8 cellular contexts compared by ENCODE assay signal in genomic region chr1:32063261-32063681, GRCh38. TPM values are rescaled to one million over a fixed set of nuclear protein-coding genes. Genes with fewer than 3 reads are reported as not detected.
DNase-seq lines count a peak whose midpoint lies in the region; ATAC-seq and TF ChIP-seq lines count a peak whose summit lies in the region.

No MANE protein-coding gene starts in this region.

- CTCF ChIA-PET in IMR-90 (lab: Yijun Ruan, JAX): interaction anchor here (0.6 to 1.7 kb wide), 6 partner anchors 9 to 128 kb away, joined by 4 to 8 read pairs (median 5); partner anchors contain the start of genes KHDRBS1 and TMEM39B

- peak overlapping the region; percentile 44; the same call in 1 of the 2 replicates for H2BK20ac ChIP-seq in IMR-90 (ENCODE audit: low read depth, low read length)

- H2BK15ac ChIP-seq in IMR-90 (ENCODE audit: low read depth, low read length): peak overlapping the region; percentile 22; the same call in 1 of the 3 replicates

- peak overlapping the region; percentile 59 to 81 for H3K27ac Mint-ChIP-seq in effector memory CD8-positive, alpha-beta T cell

- peaks cover 5 to 9% of the 10 kb centered on the region in 2 donors for H3K4me1 Mint-ChIP-seq in effector memory CD8-positive, alpha-beta T cell (ENCODE audit: low read depth in 2 of 2)

- peak overlapping the region in 1 of 2 experiments; percentile 72; a peak in 2 of 4 replicates for H4K8ac ChIP-seq in IMR-90 (ENCODE audit: low read depth in 2 of 2, low read length in 2 of 2)

- TF ChIP-seq CTCF in IMR-90 (conservative IDR thresholded peaks at IDR 0.05; ENCODE audit: low read depth, low read length): peak; percentile 70
- peak; percentile 67 for TF ChIP-seq CTCF in RWPE2 (IDR thresholded peaks at IDR 0.05; ENCODE audit: poor library complexity, severe bottlenecking)

- no TSS peak for BruUV-seq in IMR-90 (replicated peaks; lab: Mats Ljungman, UMichigan)

- peak overlapping the region; percentile 60; the same call in 1 of the 2 replicates for H3K23ac ChIP-seq in IMR-90 (ENCODE audit: low read depth, low read length)

- H2AK5ac ChIP-seq in IMR-90 (ENCODE audit: low read depth, low read length): peak overlapping the region; percentile 91

- no peak overlapping the region for H3K56ac ChIP-seq in IMR-90 (ENCODE audit: extremely low read depth, insufficient read depth, low read length)

- peak overlapping the region; percentile 69 for H3K14ac ChIP-seq in IMR-90 (replicated peaks; ENCODE audit: low read depth, low read length)

- no peaks in the 10 kb centered on the region for H3K9me3 Mint-ChIP-seq in effector memory CD8-positive, alpha-beta T cell

- H3K27me3 ChIP-seq in IMR-90 (ENCODE audit: control insufficient read depth, insufficient read depth, low read length) (no peaks in the 10 kb centered on the region), RWPE2 (ENCODE audit: insufficient read depth, poor library complexity, severe bottlenecking) (no peaks in the 10 kb centered on the region)

- peaks cover 47% of the 10 kb centered on the region for H3K36me3 Mint-ChIP-seq in effector memory CD8-positive, alpha-beta T cell (ENCODE audit: insufficient read depth)

- peaks cover 28% of the 10 kb centered on the region for H4K20me1 ChIP-seq in IMR-90 (ENCODE audit: insufficient read depth, low read length)

- TF ChIP-seq RAD21 in IMR-90 (IDR thresholded peaks at IDR 0.05; ENCODE audit: low read length): peak; percentile 78

- no peak overlapping the region for H3K18ac ChIP-seq in IMR-90 (ENCODE audit: low read depth, low read length)

- in situ Hi-C loops in IMR-90 (cut with MboI; ENCODE audit: low sequenced_read_pairs): no loop called here

- H2AK9ac ChIP-seq in IMR-90 (replicated peaks; ENCODE audit: low read depth, low read length, poor library complexity): peak overlapping the region; percentile 98

- H3K4me3 ChIP-seq in IMR-90 (ENCODE audit: insufficient read depth, low read depth, low read length): no peak overlapping the region
- H3K4me3 ChIP-seq in RWPE2 (ENCODE audit: severe bottlenecking): no peak overlapping the region
- no peak overlapping the region for H3K4me3 ChIP-seq in mesodermal cell (ENCODE audit: extremely low read depth, insufficient read depth, low read length, poor library complexity, severe bottlenecking)

- H3K9me3 ChIP-seq in IMR-90 (ENCODE audit: control insufficient read depth, insufficient read depth, low read length) (no peaks in the 10 kb centered on the region), RWPE2 (ENCODE audit: severe bottlenecking) (no peaks in the 10 kb centered on the region), mesodermal cell (ENCODE audit: control insufficient read depth, low read length) (no peaks in the 10 kb centered on the region)

- H3K9ac ChIP-seq in IMR-90 (ENCODE audit: low read depth, low read length): peak overlapping the region; percentile 22; the same call in 1 of the 2 replicates

- ATAC-seq in IMR-90 (ENCODE audit: low read depth) (peak; percentile 64), RWPE2 (ENCODE audit: low read depth) (peak; percentile 40), HG02840 (IDR thresholded peaks at IDR 0.05; ENCODE audit: low FRiP score, unreplicated experiment) (no peak), HG03342 (IDR thresholded peaks at IDR 0.05; ENCODE audit: unreplicated experiment) (no peak), HG03378 (IDR thresholded peaks at IDR 0.05; ENCODE audit: unreplicated experiment) (no peak)
- peak; percentile 56 for ATAC-seq in effector memory CD8-positive, alpha-beta T cell (replicated peaks)

- H3K4ac ChIP-seq in IMR-90 (ENCODE audit: low read depth, low read length): peak overlapping the region; percentile 86

- H3K36me3 ChIP-seq in IMR-90 (ENCODE audit: control insufficient read depth, insufficient read depth, low read length): peaks cover 34% of the 10 kb centered on the region
- H3K36me3 ChIP-seq in RWPE2 (ENCODE audit: low read depth): peaks cover 39% of the 10 kb centered on the region
- H3K36me3 ChIP-seq in mesodermal cell (ENCODE audit: control insufficient read depth, insufficient read depth, low read length): peaks cover 61% of the 10 kb centered on the region

- H3K79me1 ChIP-seq in IMR-90 (ENCODE audit: low read depth in 1 of 2, low read length in 2 of 2): peaks cover 6 to 51% of the 10 kb centered on the region in 2 experiments; a peak in 3 of 4 replicates

- no peak overlapping the region for H3K4me2 ChIP-seq in IMR-90 (ENCODE audit: low read depth, low read length)

- H2BK5ac ChIP-seq in IMR-90 (ENCODE audit: low read depth, low read length, poor library complexity, severe bottlenecking): peak overlapping the region; percentile 81

- peaks cover 17% of the 10 kb centered on the region for H3K9me1 ChIP-seq in IMR-90 (ENCODE audit: insufficient read depth, low read length)

- no CpG with 5 or more reads among the region's 1 CpG for WGBS in IMR-90 (ENCODE audit: extremely low coverage in 2 of 2, insufficient read length in 1 of 2), 2 experiments
- no CpG with 5 or more reads among the region's 1 CpG for WGBS in mesodermal cell (ENCODE audit: insufficient coverage in 2 of 2), 2 experiments

- H4K5ac ChIP-seq in IMR-90 (ENCODE audit: low read depth, low read length): peak overlapping the region; percentile 17; the same call in 1 of the 2 replicates

- H3K27me3 Mint-ChIP-seq in effector memory CD8-positive, alpha-beta T cell: no peaks in the 10 kb centered on the region

- peak overlapping the region; percentile 39 for H2BK120ac ChIP-seq in IMR-90 (ENCODE audit: low read depth, low read length)

- peak; percentile 74 for DNase-seq in DMS79 treated with DMSO at 0.1 percent for 48 hours (lab: John Stamatoyannopoulos, UW)
- DNase-seq in IMR-90: peak; percentile 76
- no peak for DNase-seq in RWPE2 (ENCODE audit: low spot score)
- DNase-seq in effector memory CD8-positive, alpha-beta T cell: no peak

- POLR2A ChIA-PET in IMR-90 (lab: Charles Lee; ENCODE audit: unreplicated experiment): interaction anchor here (0.6 to 1.0 kb wide), 2 partner anchors 8 to 161 kb away, joined by 3 to 6 read pairs; no protein-coding TSS in a partner anchor

- H2AFZ ChIP-seq in IMR-90 (replicated peaks; ENCODE audit: low read length, poor library complexity): no peak overlapping the region

- peak overlapping the region; percentile 30; the same call in 1 of the 2 replicates for H4K91ac ChIP-seq in IMR-90 (ENCODE audit: insufficient read depth, low read depth, low read length)

- H3K27ac ChIP-seq in IMR-90 (ENCODE audit: insufficient read depth, low read length): peak overlapping the region; percentile 60
- peak overlapping the region; percentile 65 for H3K27ac ChIP-seq in RWPE2 (ENCODE audit: poor library complexity, severe bottlenecking)
- H3K27ac ChIP-seq in mesodermal cell (ENCODE audit: low read depth, low read length, severe bottlenecking): peak overlapping the region; percentile 96

- no peak overlapping the region for H3K4me3 Mint-ChIP-seq in effector memory CD8-positive, alpha-beta T cell

- intact Hi-C loops in IMR-90 (cut with micrococcal nuclease): loop anchor here (1.0 to 10.0 kb wide), 5 partner anchors 86 to 301 kb away; no protein-coding TSS in a partner anchor

- H3K4me1 ChIP-seq in IMR-90 (ENCODE audit: control insufficient read depth, insufficient read depth, low read length) (peaks cover 14% of the 10 kb centered on the region), RWPE2 (ENCODE audit: insufficient read depth, poor library complexity, severe bottlenecking) (peaks cover 30% of the 10 kb centered on the region), mesodermal cell (ENCODE audit: control insufficient read depth, insufficient read depth, low read length, poor library complexity, severe bottlenecking) (peaks cover 29% of the 10 kb centered on the region)

- dilution Hi-C loops in IMR-90 (cut with HindIII; ENCODE audit: low sequenced_read_pairs, unreplicated experiment): no loop called here

- TF ChIP-seq POLR2A in IMR-90 (IDR thresholded peaks at IDR 0.05; ENCODE audit: low read depth, low read length): no peak

TF ChIP-seq in IMR-90, 13 proteins besides CTCF, POLR2A, EP300 and RAD21:
- TF ChIP-seq MAFK (IDR thresholded peaks at IDR 0.05; ENCODE audit: low read depth, low read length) (0 out of 2 replicates have a peak, but pooled peaks have one; percentile 7), RFX5 (IDR thresholded peaks at IDR 0.05; ENCODE audit: low read depth, low read length) (no peak), SMC3 (IDR thresholded peaks at IDR 0.05; ENCODE audit: low read depth, low read length) (peak; percentile 68)

RNA-seq across cellular contexts. Expression of gene TMEM39B, which starts 9.5 kb away (rescaled TPM):
- 4.4 and 6.5 TPM in 2 replicates for total RNA-seq in IMR-90 (2012; rRNA removed)
- polyA plus RNA-seq in IMR-90 (2012; rRNA removed): 28.7 and 30.2 TPM in 2 replicates
- polyA plus RNA-seq in IMR-90 (2012; cell fraction: cytosol; rRNA removed): 21.5 and 31.3 TPM in 2 replicates
- 26.5 and 45.9 TPM in 2 replicates for polyA plus RNA-seq in IMR-90 (2012; cell fraction: nucleus; rRNA removed; ENCODE audit: low replicate concordance)
- polyA plus RNA-seq in mesodermal cell (2013, experiment 1 of 2): 24.9 TPM
- polyA plus RNA-seq in mesodermal cell (2013, experiment 2 of 2): 22.8 TPM

RNA-seq across cellular contexts. Expression of gene KPNA6, which starts 44.6 kb away (rescaled TPM):
- total RNA-seq in IMR-90 (2012; rRNA removed): 50.7 and 53.6 TPM in 2 replicates
- polyA plus RNA-seq in IMR-90 (2012; rRNA removed): 25.4 and 27.0 TPM in 2 replicates
- polyA plus RNA-seq in IMR-90 (2012; cell fraction: cytosol; rRNA removed): 12.2 and 17.0 TPM in 2 replicates
- 6.5 and 17.8 TPM in 2 replicates for polyA plus RNA-seq in IMR-90 (2012; cell fraction: nucleus; rRNA removed; ENCODE audit: low replicate concordance)
- polyA plus RNA-seq in mesodermal cell (2013, experiment 1 of 2): 37.3 TPM
- 31.7 TPM for polyA plus RNA-seq in mesodermal cell (2013, experiment 2 of 2)

RNA-seq across cellular contexts. Expression of gene KHDRBS1, which starts 49.6 kb away (rescaled TPM):
- total RNA-seq in IMR-90 (2012; rRNA removed): 33.7 and 39.7 TPM in 2 replicates
- 52.6 and 67.6 TPM in 2 replicates for polyA plus RNA-seq in IMR-90 (2012; rRNA removed)
- polyA plus RNA-seq in IMR-90 (2012; cell fraction: cytosol; rRNA removed): 40.2 and 51.4 TPM in 2 replicates
- 41.3 and 49.0 TPM in 2 replicates for polyA plus RNA-seq in IMR-90 (2012; cell fraction: nucleus; rRNA removed; ENCODE audit: low replicate concordance)
- polyA plus RNA-seq in mesodermal cell (2013, experiment 1 of 2): 189 TPM
- polyA plus RNA-seq in mesodermal cell (2013, experiment 2 of 2): 212 TPM

Comparison
In these comparisons a context has a peak if more than half of its experiments do, and no peak if none do; other contexts are left out.
1. DNase-seq: peak in DMS79 treated with DMSO at 0.1 percent for 48 hours (single experiment) and IMR-90 (single experiment); none in RWPE2 (single experiment) and effector memory CD8-positive, alpha-beta T cell (0 of 3).
2. ATAC-seq: peak in IMR-90 (single experiment), RWPE2 (single experiment) and effector memory CD8-positive, alpha-beta T cell (single experiment); none in HG02840 (single experiment), HG03342 (single experiment) and HG03378 (single experiment).
3. Peak in every context shown above with its lines, with median percentiles within 50 percentile points of each other: H3K27ac ChIP-seq.